Comparison of ENCODE assay signal across 23 cellular contexts in the genomic region with DNA sequence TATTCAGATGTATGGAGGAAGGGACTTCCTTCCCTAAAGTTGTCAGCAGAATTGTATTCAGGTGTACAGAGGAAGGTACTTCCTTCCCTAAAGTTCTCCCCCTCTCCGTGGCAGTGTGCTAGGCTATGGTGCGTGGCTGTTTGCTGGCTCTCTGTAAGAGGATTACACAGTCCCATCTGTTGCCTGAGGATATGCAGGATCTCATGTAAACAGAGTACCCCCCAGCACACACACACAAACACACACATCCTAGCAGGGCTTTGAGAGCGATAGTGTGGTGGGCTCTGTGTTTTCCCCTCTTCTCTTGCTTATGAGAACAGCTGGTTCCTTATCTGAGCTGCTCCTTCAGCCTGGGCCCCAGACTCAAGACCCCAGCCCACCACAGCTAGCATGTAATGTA. TPM values are rescaled to one million over a fixed set of nuclear protein-coding genes. Genes with fewer than 3 reads are reported as not detected.
DNase-seq lines count a peak whose midpoint lies in the region; ATAC-seq and TF ChIP-seq lines count a peak whose summit lies in the region.
"Had no signal": no experiment of that assay in that cellular context is flagged by ENCODE, and none has a peak within 500 bp of the region (broad histone marks: within the 10 kb centered on the region; RNA-seq: fewer than 3 reads in every experiment).

No MANE protein-coding gene starts in this region.

- no peak for TF ChIP-seq CTCF in endothelial cell (IDR thresholded peaks at IDR 0.05; ENCODE audit: unreplicated experiment)
- TF ChIP-seq CTCF in MCF 10A (IDR thresholded peaks at IDR 0.05; ENCODE audit: unreplicated experiment) = no peak

- CTCF ChIA-PET in MCF 10A (lab: Yijun Ruan, JAX) = interaction anchor here (1.1 to 1.2 kb wide), 2 partner anchors 15 to 38 kb away, joined by 3 read pairs; no protein-coding TSS in a partner anchor

- DNase-seq in D341Med (ENCODE audit: low spot score) = peak; percentile 82
- DNase-seq in NCI-H1694 (lab: John Stamatoyannopoulos, UW) = peak; percentile 16
- DNase-seq in NCI-H82 treated with DMSO at 0.1 percent for 48 hours (lab: John Stamatoyannopoulos, UW; ENCODE audit: unreplicated experiment) = peak; percentile 99
- no peak for DNase-seq in endothelial cell (ENCODE audit: low spot score)
- DNase-seq in NCI-H146 (lab: John Stamatoyannopoulos, UW) = no peak
- DNase-seq in MCF 10A (ENCODE audit: unreplicated experiment) = no peak
- DNase-seq: CD4-positive, alpha-beta T cell; COR-L47; DMS53; EL; KBM-7; NCI-H1092; NCI-H1436 treated with DMSO at 0.1 percent for 48 hours; NCI-H2081; NCI-H446; NK-92 treated with Interleukin-12 subunit alpha and Interleukin-12 subunit beta, amount 100 ng/mL, for 24 hours; SIG-M5; SK-N-SH; T-helper 1 cell had no signal

- BruUV-seq in MCF 10A (replicated peaks; lab: Mats Ljungman, UMichigan) = no TSS peak

- intact Hi-C loops in MCF 10A (cut with micrococcal nuclease) = no loop called here

- H3K36me3 Mint-ChIP-seq in endothelial cell (ENCODE audit: low read depth, unreplicated experiment) (no peaks in the 10 kb centered on the region), MCF 10A (ENCODE audit: insufficient read depth, unreplicated experiment) (no peaks in the 10 kb centered on the region)

- peaks cover 3% of the 10 kb centered on the region for H3K27me3 Mint-ChIP-seq in endothelial cell (ENCODE audit: unreplicated experiment)
- peaks cover 14% of the 10 kb centered on the region for H3K27me3 Mint-ChIP-seq in MCF 10A (ENCODE audit: insufficient read depth, unreplicated experiment)

- ATAC-seq in GM18861 (IDR thresholded peaks at IDR 0.05; ENCODE audit: unreplicated experiment) (no peak), SK-N-SH treated with all-trans-retinoic acid at 6 μM for 48 hours (no peak)
- ATAC-seq: Panc1 had no signal

- POLR2A ChIA-PET in MCF 10A (lab: Yijun Ruan, JAX) = no interaction called here

- no peaks in the 10 kb centered on the region for H3K9me3 Mint-ChIP-seq in endothelial cell (ENCODE audit: unreplicated experiment)
- H3K9me3 Mint-ChIP-seq in MCF 10A (ENCODE audit: unreplicated experiment) = no peaks in the 10 kb centered on the region
- H3K9me3 Mint-ChIP-seq: CD4-positive, alpha-beta T cell had no signal

- H3K27ac Mint-ChIP-seq in endothelial cell (ENCODE audit: unreplicated experiment) (peak overlapping the region; percentile 89), MCF 10A (ENCODE audit: low read depth, unreplicated experiment) (no peak overlapping the region)
- H3K27ac Mint-ChIP-seq: CD4-positive, alpha-beta T cell had no signal

- H3K4me3 Mint-ChIP-seq in endothelial cell (ENCODE audit: unreplicated experiment) = no peak overlapping the region
- no peak overlapping the region for H3K4me3 Mint-ChIP-seq in MCF 10A (ENCODE audit: unreplicated experiment)
- H3K4me3 Mint-ChIP-seq: CD4-positive, alpha-beta T cell had no signal

- peaks cover 22% of the 10 kb centered on the region for H3K4me1 Mint-ChIP-seq in endothelial cell (ENCODE audit: unreplicated experiment)
- H3K4me1 Mint-ChIP-seq in MCF 10A (ENCODE audit: insufficient read depth, unreplicated experiment) = no peaks in the 10 kb centered on the region

TF ChIP-seq in SK-N-SH treated with all-trans-retinoic acid at 6 μM for 48 hours, 23 proteins besides CTCF, POLR2A, EP300 and RAD21:
- TF ChIP-seq ZC3H10 (CRISPR knock-in tag; IDR thresholded peaks at IDR 0.05) (no peak), ZNF565 (CRISPR knock-in tag; conservative IDR thresholded peaks at IDR 0.05; ENCODE audit: low read depth) (no peak), ZNF70 (CRISPR knock-in tag; IDR thresholded peaks at IDR 0.05) (no peak)
- TF ChIP-seq, protein P1, sequence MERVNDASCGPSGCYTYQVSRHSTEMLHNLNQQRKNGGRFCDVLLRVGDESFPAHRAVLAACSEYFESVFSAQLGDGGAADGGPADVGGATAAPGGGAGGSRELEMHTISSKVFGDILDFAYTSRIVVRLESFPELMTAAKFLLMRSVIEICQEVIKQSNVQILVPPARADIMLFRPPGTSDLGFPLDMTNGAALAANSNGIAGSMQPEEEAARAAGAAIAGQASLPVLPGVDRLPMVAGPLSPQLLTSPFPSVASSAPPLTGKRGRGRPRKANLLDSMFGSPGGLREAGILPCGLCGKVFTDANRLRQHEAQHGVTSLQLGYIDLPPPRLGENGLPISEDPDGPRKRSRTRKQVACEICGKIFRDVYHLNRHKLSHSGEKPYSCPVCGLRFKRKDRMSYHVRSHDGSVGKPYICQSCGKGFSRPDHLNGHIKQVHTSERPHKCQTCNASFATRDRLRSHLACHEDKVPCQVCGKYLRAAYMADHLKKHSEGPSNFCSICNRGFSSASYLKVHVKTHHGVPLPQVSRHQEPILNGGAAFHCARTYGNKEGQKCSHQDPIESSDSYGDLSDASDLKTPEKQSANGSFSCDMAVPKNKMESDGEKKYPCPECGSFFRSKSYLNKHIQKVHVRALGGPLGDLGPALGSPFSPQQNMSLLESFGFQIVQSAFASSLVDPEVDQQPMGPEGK (CRISPR knock-in tag; IDR thresholded peaks at IDR 0.05; ENCODE audit: borderline replicate concordance) = no peak
- TF ChIP-seq, protein P2, sequence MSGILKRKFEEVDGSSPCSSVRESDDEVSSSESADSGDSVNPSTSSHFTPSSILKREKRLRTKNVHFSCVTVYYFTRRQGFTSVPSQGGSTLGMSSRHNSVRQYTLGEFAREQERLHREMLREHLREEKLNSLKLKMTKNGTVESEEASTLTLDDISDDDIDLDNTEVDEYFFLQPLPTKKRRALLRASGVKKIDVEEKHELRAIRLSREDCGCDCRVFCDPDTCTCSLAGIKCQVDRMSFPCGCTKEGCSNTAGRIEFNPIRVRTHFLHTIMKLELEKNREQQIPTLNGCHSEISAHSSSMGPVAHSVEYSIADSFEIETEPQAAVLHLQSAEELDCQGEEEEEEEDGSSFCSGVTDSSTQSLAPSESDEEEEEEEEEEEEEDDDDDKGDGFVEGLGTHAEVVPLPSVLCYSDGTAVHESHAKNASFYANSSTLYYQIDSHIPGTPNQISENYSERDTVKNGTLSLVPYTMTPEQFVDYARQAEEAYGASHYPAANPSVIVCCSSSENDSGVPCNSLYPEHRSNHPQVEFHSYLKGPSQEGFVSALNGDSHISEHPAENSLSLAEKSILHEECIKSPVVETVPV (CRISPR knock-in tag; IDR thresholded peaks at IDR 0.05) = no peak
- TF ChIP-seq, protein P3, sequence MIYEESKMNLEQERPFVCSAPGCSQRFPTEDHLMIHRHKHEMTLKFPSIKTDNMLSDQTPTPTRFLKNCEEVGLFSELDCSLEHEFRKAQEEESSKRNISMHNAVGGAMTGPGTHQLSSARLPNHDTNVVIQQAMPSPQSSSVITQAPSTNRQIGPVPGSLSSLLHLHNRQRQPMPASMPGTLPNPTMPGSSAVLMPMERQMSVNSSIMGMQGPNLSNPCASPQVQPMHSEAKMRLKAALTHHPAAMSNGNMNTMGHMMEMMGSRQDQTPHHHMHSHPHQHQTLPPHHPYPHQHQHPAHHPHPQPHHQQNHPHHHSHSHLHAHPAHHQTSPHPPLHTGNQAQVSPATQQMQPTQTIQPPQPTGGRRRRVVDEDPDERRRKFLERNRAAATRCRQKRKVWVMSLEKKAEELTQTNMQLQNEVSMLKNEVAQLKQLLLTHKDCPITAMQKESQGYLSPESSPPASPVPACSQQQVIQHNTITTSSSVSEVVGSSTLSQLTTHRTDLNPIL (CRISPR knock-in tag; IDR thresholded peaks at IDR 0.05; ENCODE audit: low read depth) = no peak

RNA-seq across cellular contexts. Expression of a gene that starts 10.3 kb away (rescaled TPM):
- total RNA-seq in endothelial cell (ENCODE audit: unreplicated experiment) (0.97 TPM), MCF 10A (2022) (0.21 and 0.61 TPM in 2 replicates)
- total RNA-seq: A673 had no signal

RNA-seq across cellular contexts. Expression of a gene that starts 40.8 kb away (rescaled TPM):
- total RNA-seq in endothelial cell (ENCODE audit: unreplicated experiment) = 82.4 TPM
- total RNA-seq in MCF 10A (2022) = 18.1 and 23.7 TPM in 2 replicates

Comparison
In these comparisons a context has a peak if more than half of its experiments do, and no peak if none do; other contexts are left out.
1. DNase-seq: peak in D341Med (single experiment), NCI-H1694 (single experiment) and NCI-H82 treated with DMSO at 0.1 percent for 48 hours (single experiment); none in endothelial cell (single experiment), NCI-H146 (single experiment) and MCF 10A (single experiment).